ENCODE assay signal across 18 cellular contexts in the genomic region with DNA sequence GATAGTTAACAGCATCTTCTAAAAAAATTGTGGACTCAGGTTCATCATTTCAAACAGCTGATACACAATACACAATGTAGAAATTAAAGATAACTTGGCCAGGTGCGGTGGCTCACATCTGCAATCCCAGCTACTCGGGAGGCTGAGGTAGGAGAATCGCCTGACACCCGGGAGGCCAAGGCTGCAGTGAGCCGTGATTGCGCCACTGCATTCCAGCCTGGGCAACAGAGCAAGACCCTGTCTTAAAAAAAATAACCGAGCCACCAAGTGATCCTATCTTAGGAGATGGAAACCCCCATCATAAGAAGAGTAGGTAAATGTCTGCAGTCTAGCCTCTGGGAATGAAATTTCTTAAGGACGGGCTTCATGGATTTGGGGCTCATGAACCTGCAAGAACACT.
A peak's percentile ranks its signal among the peaks of the same experiment; 100 is the strongest.
DNase-seq lines count a peak whose midpoint lies in the region; ATAC-seq and TF ChIP-seq lines count a peak whose summit lies in the region.
"Had no signal": no experiment of that assay in that cellular context is flagged by ENCODE, and none has a peak within 500 bp of the region (broad histone marks: within the 10 kb centered on the region; RNA-seq: fewer than 3 reads in every experiment).

No MANE protein-coding gene starts in this region.

- peaks cover 50% of the 10 kb centered on the region for H3K4me1 Mint-ChIP-seq in nephron

- no peak overlapping the region for H3K4me3 Mint-ChIP-seq in nephron
- H3K4me3 Mint-ChIP-seq: CD4-positive, CD25-positive, alpha-beta regulatory T cell had no signal

- peaks cover 18% of the 10 kb centered on the region; the same call in 1 of the 2 replicates for H3F3A ChIP-seq in PC-9 (ENCODE audit: insufficient read depth, low read depth)

- peaks cover 32% of the 10 kb centered on the region for H3K4me1 ChIP-seq in ACC112 (ENCODE audit: control insufficient read depth, insufficient read depth, low read length, unreplicated experiment)
- H3K4me1 ChIP-seq in PC-9 (replicated peaks; ENCODE audit: insufficient read depth) = peaks cover 46% of the 10 kb centered on the region
- peaks cover 48% of the 10 kb centered on the region for H3K4me1 ChIP-seq in body of pancreas
- H3K4me1 ChIP-seq: Peyer's patch, SJSA1 had no signal

- POLR2A ChIA-PET in PC-9 (lab: Charles Lee; ENCODE audit: unreplicated experiment) = no interaction called here

- ATAC-seq in body of pancreas = no peak
- no peak for ATAC-seq in HG03175 (IDR thresholded peaks at IDR 0.05; ENCODE audit: unreplicated experiment)

- H3K36me3 Mint-ChIP-seq in nephron (ENCODE audit: low read depth) = no peaks in the 10 kb centered on the region
- H3K36me3 Mint-ChIP-seq: CD4-positive, CD25-positive, alpha-beta regulatory T cell had no signal

- H2AFZ ChIP-seq in ACC112 (ENCODE audit: low read length, unreplicated experiment) (no peak overlapping the region), PC-9 (no peak overlapping the region)

- H3K27ac Mint-ChIP-seq in nephron = peak overlapping the region in 2 of 3 experiments; percentile 71 to 79

- no TSS peak for BruUV-seq in PC-9 (replicated peaks; lab: Mats Ljungman, UMichigan)

- H4K20me1 ChIP-seq in PC-9 (ENCODE audit: insufficient read depth) = no peaks in the 10 kb centered on the region

- H3K4me3 ChIP-seq in ACC112 (ENCODE audit: low read depth, low read length) = no peak overlapping the region
- no peak overlapping the region for H3K4me3 ChIP-seq in PC-9
- no peak overlapping the region for H3K4me3 ChIP-seq in body of pancreas
- H3K4me3 ChIP-seq: GM12878, GM23248, HAP-1, Peyer's patch, SJSA1 had no signal

- peak overlapping the region; percentile 62 for H3K4me2 ChIP-seq in PC-9

- no peak for TF ChIP-seq POLR2A in body of pancreas (IDR thresholded peaks at IDR 0.05)

- H3K79me2 ChIP-seq in ACC112 (ENCODE audit: control insufficient read depth, insufficient read depth, low read length, unreplicated experiment) (no peaks in the 10 kb centered on the region), PC-9 (ENCODE audit: low read depth) (no peaks in the 10 kb centered on the region)

- no peaks in the 10 kb centered on the region for H3K27me3 ChIP-seq in ACC112 (ENCODE audit: insufficient read depth, low read length)
- H3K27me3 ChIP-seq in PC-9 (ENCODE audit: insufficient read depth, low read depth) = no peaks in the 10 kb centered on the region
- no peaks in the 10 kb centered on the region for H3K27me3 ChIP-seq in body of pancreas
- H3K27me3 ChIP-seq: BE2C, Peyer's patch, SJSA1 had no signal

- H3K9me2 ChIP-seq in PC-9 (ENCODE audit: insufficient read depth) = no peaks in the 10 kb centered on the region

- intact Hi-C loops in PC-9 (cut with micrococcal nuclease; ENCODE audit: unreplicated experiment) (loop anchor here (2.0 to 10.0 kb wide), 3 partner anchors 60 to 228 kb away; no protein-coding TSS in a partner anchor), body of pancreas (cut with DNase I) (no loop called here)

- no peaks in the 10 kb centered on the region; the same call in none of the 2 replicates for H3K9me3 ChIP-seq in PC-9 (ENCODE audit: insufficient read depth, low read depth)
- H3K9me3 ChIP-seq in body of pancreas = no peaks in the 10 kb centered on the region
- H3K9me3 ChIP-seq: BE2C, HAP-1, Peyer's patch, SJSA1 had no signal

- no peak for TF ChIP-seq CTCF in PC-9 (conservative IDR thresholded peaks at IDR 0.05)
- TF ChIP-seq CTCF in body of pancreas (IDR thresholded peaks at IDR 0.05) = no peak
- TF ChIP-seq CTCF in nephron (IDR thresholded peaks at IDR 0.05; ENCODE audit: unreplicated experiment in 3 of 3) = no peak

- WGBS in body of pancreas, 2 donors = 58 to 70% methylated on average over 8 of the region's 8 CpGs

- H3K27ac ChIP-seq in ACC112 (ENCODE audit: low read depth, low read length) (0 out of 2 replicates have a peak overlapping the region, but pooled peaks have one; percentile 8), PC-9 (peak overlapping the region; percentile 70), body of pancreas (peak overlapping the region; percentile 8 to 72 (median 63)), substantia nigra (ENCODE audit: low read depth, low read length, poor library complexity, severe bottlenecking) (no peak overlapping the region)
- H3K27ac ChIP-seq: GM23248, Peyer's patch, SJSA1 had no signal

- H3K27me3 Mint-ChIP-seq in nephron (ENCODE audit: low read depth) = no peaks in the 10 kb centered on the region
- H3K27me3 Mint-ChIP-seq: CD4-positive, CD25-positive, alpha-beta regulatory T cell had no signal

- CTCF ChIA-PET in PC-9 (lab: Charles Lee) = interaction anchor here (1.3 kb wide), 1 partner anchor 23 kb away, joined by 4 read pairs; no protein-coding TSS in a partner anchor

- H3K36me3 ChIP-seq in ACC112 (ENCODE audit: insufficient read depth, low read length) (0 out of 2 replicates have a peak, but pooled peaks cover 4% of the 10 kb centered on the region), PC-9 (ENCODE audit: low read depth) (no peaks in the 10 kb centered on the region), body of pancreas (replicated peaks in 1 of 2; ENCODE audit: insufficient read depth in 1 of 2, low read depth in 2 of 2) (no peaks in the 10 kb centered on the region)
- H3K36me3 ChIP-seq: BE2C, HAP-1, Peyer's patch, SJSA1 had no signal

- H3K9me3 Mint-ChIP-seq in nephron = peaks cover 4% of the 10 kb centered on the region

- DNase-seq in PC-9 = no peak
- no peak for DNase-seq in body of pancreas
- no peak for DNase-seq in activated CD4-positive, alpha-beta T cell treated with anti-CD3 and anti-CD28 coated beads, Interleukin-2, amount 50 U/mL, for 4 hours
- DNase-seq in substantia nigra (lab: John Stamatoyannopoulos, UW) = no peak
- no peak for DNase-seq in GOT3 (lab: John Stamatoyannopoulos, UW)
- DNase-seq: CD4-positive, CD25-positive, alpha-beta regulatory T cell; NCI-H1694 treated with DMSO at 0.1 percent for 48 hours; NCI-H2107; NK-92 treated with Interleukin-12 subunit alpha and Interleukin-12 subunit beta, amount 100 ng/mL, for 24 hours had no signal
